Comparison of ENCODE assay signal across 10 cellular contexts in the genomic region with DNA sequence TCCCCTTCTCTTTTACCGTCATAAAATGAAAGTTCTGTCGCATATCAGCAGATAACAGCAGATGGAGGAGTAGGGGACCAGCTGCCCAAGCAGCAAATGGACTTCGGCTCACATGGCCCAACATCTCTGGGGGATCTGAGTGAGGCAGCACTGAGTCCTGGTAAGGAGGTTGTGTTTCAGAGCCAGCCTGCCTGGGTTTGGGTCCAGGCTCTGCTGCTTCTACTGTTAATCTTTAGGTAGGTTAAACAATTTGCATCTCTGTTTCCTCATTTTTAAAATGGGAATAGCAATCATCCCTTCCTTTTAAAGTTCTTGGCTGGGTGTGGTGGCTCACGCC.
"Had no signal": no experiment of that assay in that cellular context is flagged by ENCODE, and none has a peak within 500 bp of the region (broad histone marks: within the 10 kb centered on the region; RNA-seq: fewer than 3 reads in every experiment).

No MANE protein-coding gene starts in this region.

- DNase-seq: activated effector memory CD4-positive, alpha-beta T cell treated with Interleukin-2 at 50 U/mL for 16 hours; amniotic stem cell; cerebellar nuclear complex; esophagus squamous epithelium; heart right ventricle had no signal

- H3K36me3 ChIP-seq: esophagus squamous epithelium, gastroesophageal sphincter, heart right ventricle, upper lobe of left lung had no signal

- H3K27ac ChIP-seq: coronary artery, esophagus squamous epithelium, gastroesophageal sphincter, heart right ventricle, testis, upper lobe of left lung had no signal

- H3K9me3 ChIP-seq: esophagus squamous epithelium, gastroesophageal sphincter, heart right ventricle, testis, upper lobe of left lung had no signal

- H3K27me3 ChIP-seq: testis, upper lobe of left lung had no signal

- ATAC-seq: gastroesophageal sphincter, heart right ventricle, sciatic nerve had no signal

- H3K4me3 ChIP-seq: coronary artery, esophagus squamous epithelium, gastroesophageal sphincter, testis, upper lobe of left lung had no signal
